ENCODE assay signal across 8 cellular contexts in the genomic region with DNA sequence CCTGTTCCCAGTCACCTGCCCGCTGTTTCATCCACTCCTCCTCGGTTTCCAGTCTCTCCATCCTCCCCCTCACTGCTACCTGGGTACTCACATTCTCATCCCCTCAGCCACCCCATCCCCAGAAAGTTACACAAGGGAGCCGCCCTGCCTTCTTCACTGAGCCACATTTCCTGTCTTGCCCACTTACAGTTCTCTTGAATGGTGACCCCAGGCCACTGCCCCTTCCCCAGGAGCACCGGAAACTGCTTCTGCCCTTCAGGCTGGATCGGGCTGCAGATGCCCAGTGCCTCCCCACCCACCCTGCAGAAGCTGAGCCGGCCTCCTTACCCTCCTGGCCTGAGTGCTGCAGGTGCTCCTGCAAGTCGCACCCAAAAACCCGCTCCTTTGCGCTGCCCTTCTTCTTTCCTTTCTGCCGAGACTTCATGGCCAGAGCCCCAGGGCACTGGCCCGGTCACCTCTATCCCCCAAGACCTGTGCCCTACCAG. TPM values are rescaled to one million over a fixed set of nuclear protein-coding genes. Genes with fewer than 3 reads are reported as not detected.
DNase-seq lines count a peak whose midpoint lies in the region; ATAC-seq and TF ChIP-seq lines count a peak whose summit lies in the region.

No MANE protein-coding gene starts in this region.

- no peak overlapping the region for H3K18ac ChIP-seq in mesendoderm (ENCODE audit: low read length)

- no peak for TF ChIP-seq CTCF in GM12875 (IDR thresholded peaks at IDR 0.05; ENCODE audit: borderline replicate concordance, insufficient read depth, low read depth, low read length)
- no peak for TF ChIP-seq CTCF in nephron progenitor cell (IDR thresholded peaks at IDR 0.05)

- no peak overlapping the region for H3K9ac ChIP-seq in mesendoderm (ENCODE audit: low read length)

- no peak overlapping the region for H2AK5ac ChIP-seq in mesendoderm (ENCODE audit: low read length)

- H3K56ac ChIP-seq in mesendoderm (ENCODE audit: low read length) = no peak overlapping the region

- no peak for DNase-seq in activated naive CD8-positive, alpha-beta T cell treated with anti-CD3 and anti-CD28 coated beads for 36 hours
- DNase-seq in nephron progenitor cell (no peak), glomerular visceral epithelial cell (ENCODE audit: extremely low spot score) (no peak), mesendoderm (no peak)

- ATAC-seq in HG03159 (IDR thresholded peaks at IDR 0.05; ENCODE audit: unreplicated experiment) (peak; percentile 9), HG02981 (IDR thresholded peaks at IDR 0.05; ENCODE audit: unreplicated experiment) (no peak), GM21423 (IDR thresholded peaks at IDR 0.05; ENCODE audit: unreplicated experiment) (no peak)

- H2BK5ac ChIP-seq in mesendoderm (ENCODE audit: low read length) = no peak overlapping the region

- peaks cover 35% of the 10 kb centered on the region for H3K36me3 Mint-ChIP-seq in activated naive CD8-positive, alpha-beta T cell treated with anti-CD3 and anti-CD28 coated beads for 36 hours
- no peaks in the 10 kb centered on the region for H3K36me3 Mint-ChIP-seq in nephron progenitor cell (ENCODE audit: low read depth)

- no peak overlapping the region for H4K8ac ChIP-seq in mesendoderm (ENCODE audit: low read depth, low read length)

- no peaks in the 10 kb centered on the region for H3K27me3 Mint-ChIP-seq in activated naive CD8-positive, alpha-beta T cell treated with anti-CD3 and anti-CD28 coated beads for 36 hours
- peaks cover 14% of the 10 kb centered on the region for H3K27me3 Mint-ChIP-seq in nephron progenitor cell (ENCODE audit: low read depth, poor library complexity)

- no peaks in the 10 kb centered on the region for H3K36me3 ChIP-seq in mesendoderm (ENCODE audit: control insufficient read depth, insufficient read depth, low read length)

- no peak overlapping the region for H2BK120ac ChIP-seq in mesendoderm (ENCODE audit: low read depth, low read length)

- no peaks in the 10 kb centered on the region for H3K27me3 ChIP-seq in mesendoderm (ENCODE audit: insufficient read depth, low read length, poor library complexity)

- H3K23ac ChIP-seq in mesendoderm (ENCODE audit: low read length) = no peak overlapping the region

- no peaks in the 10 kb centered on the region for H3K79me2 ChIP-seq in mesendoderm (ENCODE audit: control insufficient read depth, insufficient read depth, low read length)

- no peak overlapping the region for H3K4ac ChIP-seq in mesendoderm (ENCODE audit: low read depth, low read length)

- H3K79me1 ChIP-seq in mesendoderm (ENCODE audit: low read length) = no peaks in the 10 kb centered on the region

- peak overlapping the region; percentile 96 for H3K27ac Mint-ChIP-seq in activated naive CD8-positive, alpha-beta T cell treated with anti-CD3 and anti-CD28 coated beads for 36 hours
- peak overlapping the region; percentile 62 for H3K27ac Mint-ChIP-seq in nephron progenitor cell

- H3K4me1 Mint-ChIP-seq in activated naive CD8-positive, alpha-beta T cell treated with anti-CD3 and anti-CD28 coated beads for 36 hours = peaks cover 58% of the 10 kb centered on the region
- H3K4me1 Mint-ChIP-seq in nephron progenitor cell = peaks cover 25% of the 10 kb centered on the region

- peaks cover 3% of the 10 kb centered on the region for H3K9me3 Mint-ChIP-seq in activated naive CD8-positive, alpha-beta T cell treated with anti-CD3 and anti-CD28 coated beads for 36 hours
- no peaks in the 10 kb centered on the region for H3K9me3 Mint-ChIP-seq in nephron progenitor cell

- peak overlapping the region; percentile 95 for H3K4me3 Mint-ChIP-seq in activated naive CD8-positive, alpha-beta T cell treated with anti-CD3 and anti-CD28 coated beads for 36 hours
- H3K4me3 Mint-ChIP-seq in nephron progenitor cell = no peak overlapping the region

- H3K27ac ChIP-seq in mesendoderm (ENCODE audit: low read depth, low read length) = no peak overlapping the region

- no peak overlapping the region for H3K4me2 ChIP-seq in mesendoderm (ENCODE audit: low read length)

- no peak overlapping the region for H2BK15ac ChIP-seq in mesendoderm (replicated peaks; ENCODE audit: low read depth)

- WGBS in mesendoderm (ENCODE audit: extremely low coverage, insufficient coverage, low lambda C conversion rate) = no CpG with 5 or more reads among the region's 11 CpGs

- peaks cover 1% of the 10 kb centered on the region for H3K4me1 ChIP-seq in mesendoderm (ENCODE audit: control insufficient read depth, low read depth, low read length)

- H4K5ac ChIP-seq in mesendoderm (ENCODE audit: low read length) = no peak overlapping the region

- peak overlapping the region; percentile 98 for H3K4me3 ChIP-seq in GM12875 (ENCODE audit: low read depth, low read length)
- H3K4me3 ChIP-seq in mesendoderm (ENCODE audit: low read length) = no peak overlapping the region

RNA-seq across cellular contexts. Expression of a gene that starts 0.4 kb away (rescaled TPM):
- total RNA-seq in activated naive CD8-positive, alpha-beta T cell treated with anti-CD3 and anti-CD28 coated beads for 36 hours = 100 to 1,000 TPM; 146 to 157 TPM
- 0.56 TPM for polyA plus RNA-seq in mesendoderm (2013, experiment 1 of 2)
- 0.55 TPM for polyA plus RNA-seq in mesendoderm (2013, experiment 2 of 2)

RNA-seq across cellular contexts. Expression of a gene that starts 20.1 kb away (rescaled TPM):
- total RNA-seq in activated naive CD8-positive, alpha-beta T cell treated with anti-CD3 and anti-CD28 coated beads for 36 hours = under 1 TPM; 0.12 to 0.16 TPM
- 0.24 TPM for polyA plus RNA-seq in mesendoderm (2013, experiment 1 of 2)
- polyA plus RNA-seq in mesendoderm (2013, experiment 2 of 2) = 0.22 TPM

RNA-seq across cellular contexts. Expression of a gene that starts 23.5 kb away (rescaled TPM):
- total RNA-seq in activated naive CD8-positive, alpha-beta T cell treated with anti-CD3 and anti-CD28 coated beads for 36 hours = 10 to 100 TPM; 57.0 to 62.0 TPM
- polyA plus RNA-seq in mesendoderm (2013, experiment 1 of 2) = 37.0 TPM
- polyA plus RNA-seq in mesendoderm (2013, experiment 2 of 2) = 34.5 TPM

RNA-seq across cellular contexts. Expression of a gene that starts 28.9 kb away (rescaled TPM):
- total RNA-seq in activated naive CD8-positive, alpha-beta T cell treated with anti-CD3 and anti-CD28 coated beads for 36 hours = under 1 TPM; 0.33 to 0.46 TPM
- polyA plus RNA-seq in mesendoderm (2013, experiment 1 of 2) = 3.8 TPM
- polyA plus RNA-seq in mesendoderm (2013, experiment 2 of 2) = 3.7 TPM

RNA-seq across cellular contexts. Expression of a gene that starts 30.5 kb away (rescaled TPM):
- 10 to 100 TPM; 44.8 to 45.7 TPM for total RNA-seq in activated naive CD8-positive, alpha-beta T cell treated with anti-CD3 and anti-CD28 coated beads for 36 hours
- polyA plus RNA-seq in mesendoderm (2013, experiment 1 of 2) = 58.3 TPM
- 59.3 TPM for polyA plus RNA-seq in mesendoderm (2013, experiment 2 of 2)
